Comparison of ENCODE assay signal across 22 cellular contexts in genomic region chr7:48441848-48442492, GRCh38.
"Had no signal": no experiment of that assay in that cellular context is flagged by ENCODE, and none has a peak within 500 bp of the region (broad histone marks: within the 10 kb centered on the region; RNA-seq: fewer than 3 reads in every experiment).

No MANE protein-coding gene starts in this region.

- H3K4me3 ChIP-seq: adrenal gland, esophagus muscularis mucosa, left ventricle myocardium inferior, tibial artery, uterus had no signal

- H3K27me3 ChIP-seq: adrenal gland, esophagus muscularis mucosa, tibial artery, uterus had no signal

- ATAC-seq: activated CD4-positive, CD25-positive, alpha-beta regulatory T cell treated with anti-CD3 and anti-CD28 coated beads, Interleukin-2, amount 50 U/mL, for 24 hours; activated T-helper 17 cell treated with anti-CD3 and anti-CD28 coated beads, Interleukin-2, amount 50 U/mL, for 72 hours; effector memory CD8-positive, alpha-beta T cell; naive thymus-derived CD8-positive, alpha-beta T cell; right cardiac atrium had no signal

- H3K9me3 ChIP-seq: adrenal gland, esophagus muscularis mucosa, tibial artery, uterus had no signal

- H3K4me1 ChIP-seq: adrenal gland, esophagus muscularis mucosa, left ventricle myocardium inferior, parathyroid adenoma, tibial artery, uterus had no signal

- H3K36me3 Mint-ChIP-seq: activated naive CD8-positive, alpha-beta T cell had no signal

- H3K36me3 ChIP-seq: adrenal gland, esophagus muscularis mucosa, left ventricle myocardium inferior, tibial artery, uterus had no signal

- H3K27ac ChIP-seq: adrenal gland, esophagus muscularis mucosa, left ventricle myocardium inferior, parathyroid adenoma, tibial artery, uterus, VCaP had no signal

- H3K4me1 Mint-ChIP-seq: activated CD4-positive, alpha-beta T cell treated with anti-CD3 and anti-CD28 coated beads, Interleukin-2, amount 10 ng/mL, durations not matched to agents 24 days and 14 days; activated T-helper 17 cell treated with anti-CD3 and anti-CD28 coated beads, Interleukin-2, amount 50 U/mL, for 72 hours had no signal

- H3K4me3 Mint-ChIP-seq: activated CD4-positive, alpha-beta T cell treated with anti-CD3 and anti-CD28 coated beads, Interleukin-2, amount 10 ng/mL, durations not matched to agents 24 days and 14 days; activated naive CD8-positive, alpha-beta T cell; activated T-cell treated with anti-CD3 and anti-CD28 coated beads, Interleukin-2, amount 50 U/mL, for 24 hours; activated T-helper 17 cell treated with anti-CD3 and anti-CD28 coated beads, Interleukin-2, amount 50 U/mL, for 72 hours; effector memory CD8-positive, alpha-beta T cell; naive thymus-derived CD8-positive, alpha-beta T cell; stimulated activated naive CD8-positive, alpha-beta T cell treated with anti-CD3 and anti-CD28 coated beads, Interleukin-15, Interleukin-2, amounts not matched to agents 100 ng/mL and 50 ng/mL, for 24 hours had no signal

- DNase-seq: activated CD4-positive, alpha-beta T cell treated with anti-CD3 and anti-CD28 coated beads, Interleukin-2, amount 10 ng/mL, durations not matched to agents 24 days and 14 days; activated CD8-positive, alpha-beta memory T cell treated with anti-CD3 and anti-CD28 coated beads, Interleukin-2, amount 50 U/mL, for 4 hours; activated T-cell treated with anti-CD3 and anti-CD28 coated beads, Interleukin-2, amount 50 U/mL, for 24 hours; adrenal gland; central memory CD4-positive, alpha-beta T cell; effector memory CD8-positive, alpha-beta T cell; hippocampal formation; kidney glomerular epithelial cell; left ventricle myocardium inferior; naive thymus-derived CD8-positive, alpha-beta T cell; right cardiac atrium; stimulated activated CD4-positive, alpha-beta T cell treated with anti-CD3 and anti-CD28 coated beads, Interleukin-12 subunit alpha, Interleukin-12 subunit beta, amount 100 ng/mL, for 4 hours; substantia nigra; tibial artery; uterus had no signal

- H3K27me3 Mint-ChIP-seq: activated T-cell treated with anti-CD3 and anti-CD28 coated beads, Interleukin-2, amount 50 U/mL, for 24 hours; effector memory CD8-positive, alpha-beta T cell; stimulated activated naive CD8-positive, alpha-beta T cell treated with anti-CD3 and anti-CD28 coated beads, Interleukin-15, Interleukin-2, amounts not matched to agents 100 ng/mL and 50 ng/mL, for 24 hours had no signal

- H3K27ac Mint-ChIP-seq: activated CD4-positive, alpha-beta T cell treated with anti-CD3 and anti-CD28 coated beads, Interleukin-2, amount 10 ng/mL, durations not matched to agents 24 days and 14 days; activated naive CD8-positive, alpha-beta T cell; activated T-cell treated with anti-CD3 and anti-CD28 coated beads, Interleukin-2, amount 50 U/mL, for 24 hours; activated T-helper 17 cell treated with anti-CD3 and anti-CD28 coated beads, Interleukin-2, amount 50 U/mL, for 72 hours; effector memory CD8-positive, alpha-beta T cell; naive thymus-derived CD8-positive, alpha-beta T cell; stimulated activated naive CD8-positive, alpha-beta T cell treated with anti-CD3 and anti-CD28 coated beads, Interleukin-15, Interleukin-2, amounts not matched to agents 100 ng/mL and 50 ng/mL, for 24 hours had no signal
